In genomic region chr5:177351392-177352329, GRCh38 we compare ENCODE assay signal across 7 cellular contexts.
DNase-seq lines count a peak whose midpoint lies in the region; ATAC-seq and TF ChIP-seq lines count a peak whose summit lies in the region.

Gene LMAN2 (minus strand): TSS chr5:177351668. CDS start chr5:177351647, 21 bp downstream.

- ATAC-seq in GM18505 (IDR thresholded peaks at IDR 0.05; ENCODE audit: unreplicated experiment) = peak; percentile 93
- peak; percentile 95 for ATAC-seq in HG02981 (IDR thresholded peaks at IDR 0.05; ENCODE audit: unreplicated experiment)

- H3K4me3 ChIP-seq in astrocyte of the cerebellum (ENCODE audit: low read depth, low read length) (peak within 1 kb of the TSS; percentile 100), retinal pigment epithelial cell (ENCODE audit: low read length) (peak within 1 kb of the TSS; percentile 84)

- peak; percentile 91 for TF ChIP-seq POLR2A in GM18505 (IDR thresholded peaks at IDR 0.05; ENCODE audit: borderline replicate concordance, extremely low read depth, insufficient read depth, insufficient read length)

- DNase-seq in NCI-H2029 treated with DMSO at 0.1 percent for 48 hours (lab: John Stamatoyannopoulos, UW) (peak; percentile 95), T-helper 9 cell (peak; percentile 81), astrocyte of the cerebellum (ENCODE audit: low read depth) (peak; percentile 87), hippocampal formation (lab: John Stamatoyannopoulos, UW) (peak; percentile 90 to 94), retinal pigment epithelial cell (ENCODE audit: low read depth) (peak; percentile 88)

- in situ Hi-C loops in astrocyte of the cerebellum (cut with HindIII; ENCODE audit: low sequenced_read_pairs) = no loop called here

- TF ChIP-seq CTCF in astrocyte of the cerebellum (IDR thresholded peaks at IDR 0.05; ENCODE audit: low read depth, low read length, missing control alignments) (no peak), retinal pigment epithelial cell (conservative IDR thresholded peaks at IDR 0.05; ENCODE audit: low read depth, low read length) (no peak)

Comparison
In these comparisons a context has a peak if more than half of its experiments do, and no peak if none do; other contexts are left out.
1. Peak in every context shown above with its lines: DNase-seq, ATAC-seq and H3K4me3 ChIP-seq.